14 cellular contexts compared by ENCODE assay signal in genomic region chr4:95985051-95985450, GRCh38.
DNase-seq lines count a peak whose midpoint lies in the region; ATAC-seq, FAIRE-seq and TF ChIP-seq lines count a peak whose summit lies in the region.
"Had no signal": no experiment of that assay in that cellular context is flagged by ENCODE, and none has a peak within 500 bp of the region (broad histone marks: within the 10 kb centered on the region; RNA-seq: fewer than 3 reads in every experiment).

No MANE protein-coding gene starts in this region.

- no peak overlapping the region for H3K27ac Mint-ChIP-seq in GM23338
- H3K27ac Mint-ChIP-seq: CD8-positive, alpha-beta T cell had no signal

- H3K9me2 ChIP-seq in GM23338 (ENCODE audit: insufficient read depth), result peaks cover 11% of the 10 kb centered on the region
- no peaks in the 10 kb centered on the region for H3K9me2 ChIP-seq in OCI-LY7 (ENCODE audit: insufficient read depth, low read length)

- H3K27ac ChIP-seq in GM23338 (ENCODE audit: low read depth) (no peak overlapping the region), OCI-LY3 (ENCODE audit: low read length) (no peak overlapping the region), left lung (no peak overlapping the region), OCI-LY7 (ENCODE audit: low read depth, low read length, poor library complexity, severe bottlenecking) (no peak overlapping the region)
- H3K27ac ChIP-seq: BLaER1 had no signal

- intact Hi-C loops in left lung (cut with DNase I) (no loop called here), OCI-LY7 (cut with micrococcal nuclease; ENCODE audit: unreplicated experiment) (no loop called here)

- H3K4me1 ChIP-seq in GM23338 (ENCODE audit: insufficient read depth) (no peaks in the 10 kb centered on the region), OCI-LY3 (ENCODE audit: low read length) (peaks cover 14% of the 10 kb centered on the region), left lung (no peaks in the 10 kb centered on the region), OCI-LY7 (ENCODE audit: insufficient read depth, low read length, poor library complexity, severe bottlenecking) (no peaks in the 10 kb centered on the region)

- H3K9ac ChIP-seq in OCI-LY3 (ENCODE audit: low read length), result no peak overlapping the region
- H3K9ac ChIP-seq: BLaER1 had no signal

- POLR2A ChIA-PET in OCI-LY7 (lab: Charles Lee), result no interaction called here

- no peaks in the 10 kb centered on the region; the same call in 2 of the 3 replicates for H3K4me1 Mint-ChIP-seq in GM23338

- DNase-seq in GM12891 (ENCODE audit: insufficient read length, low spot score), result no peak
- DNase-seq in GM23338 (ENCODE audit: low spot score), result no peak
- no peak for DNase-seq in superior temporal gyrus (ENCODE audit: extremely low spot score)
- DNase-seq in left lung, result no peak
- DNase-seq in OCI-LY7 (ENCODE audit: low spot score), result no peak
- DNase-seq: CD8-positive, alpha-beta T cell; DMS79; NCI-H2029; NCI-H510A; NCI-H774 had no signal

- H2AFZ ChIP-seq in GM23338 (0 out of 2 replicates have a peak overlapping the region, but pooled peaks have one; percentile 47), OCI-LY3 (ENCODE audit: low read depth, low read length) (no peak overlapping the region), OCI-LY7 (ENCODE audit: low read length) (no peak overlapping the region)

- H3F3A ChIP-seq in GM23338 (replicated peaks; ENCODE audit: low read depth), result no peaks in the 10 kb centered on the region

- no TSS peak for BruUV-seq in OCI-LY7 (replicated peaks; lab: Mats Ljungman, UMichigan)

- H4K20me1 ChIP-seq in GM23338 (replicated peaks; ENCODE audit: insufficient read depth), result no peaks in the 10 kb centered on the region
- peaks cover 19% of the 10 kb centered on the region for H4K20me1 ChIP-seq in OCI-LY3 (ENCODE audit: insufficient read depth, low read length)
- no peaks in the 10 kb centered on the region for H4K20me1 ChIP-seq in OCI-LY7 (ENCODE audit: insufficient read depth, low read length)
- H4K20me1 ChIP-seq: BLaER1 had no signal

- no peak overlapping the region for H3K4me2 ChIP-seq in GM23338
- H3K4me2 ChIP-seq in OCI-LY3 (ENCODE audit: low read length), result peak overlapping the region; percentile 20
- H3K4me2 ChIP-seq in OCI-LY7 (ENCODE audit: low read length), result no peak overlapping the region
- H3K4me2 ChIP-seq: BLaER1 had no signal

- ATAC-seq in GM23338 (no peak), HG03442 (IDR thresholded peaks at IDR 0.05; ENCODE audit: unreplicated experiment) (peak; percentile 45), left lung (no peak)
- ATAC-seq: CD8-positive, alpha-beta T cell had no signal

- TF ChIP-seq CTCF in GM23338 (conservative IDR thresholded peaks at IDR 0.05; ENCODE audit: low read depth in 2 of 2) (no peak), OCI-LY3 (IDR thresholded peaks at IDR 0.05; ENCODE audit: low read depth, low read length) (no peak), left lung (IDR thresholded peaks at IDR 0.05) (no peak), OCI-LY7 (conservative IDR thresholded peaks at IDR 0.05; ENCODE audit: low read length) (no peak)

- H3K9me3 ChIP-seq in OCI-LY3 (ENCODE audit: insufficient read depth, low read length) (peaks cover 33% of the 10 kb centered on the region; the same call in 1 of the 2 replicates), left lung (peaks cover 0 to 17% of the 10 kb centered on the region in 2 donors), OCI-LY7 (ENCODE audit: low read length) (no peaks in the 10 kb centered on the region)

- H3K36me3 Mint-ChIP-seq in GM23338 (ENCODE audit: low read depth), result peaks cover 8% of the 10 kb centered on the region
- H3K36me3 Mint-ChIP-seq: CD8-positive, alpha-beta T cell had no signal

- no peak overlapping the region for H3K4me3 ChIP-seq in GM23338
- H3K4me3 ChIP-seq in OCI-LY3 (ENCODE audit: low read length), result no peak overlapping the region
- no peak overlapping the region for H3K4me3 ChIP-seq in left lung
- no peak overlapping the region for H3K4me3 ChIP-seq in OCI-LY7 (ENCODE audit: low read depth, low read length, poor library complexity, severe bottlenecking)
- H3K4me3 ChIP-seq: BLaER1 had no signal

- TF ChIP-seq POLR2A in GM12891 (IDR thresholded peaks at IDR 0.05; ENCODE audit: low read depth, low read length), result no peak

- H3K36me3 ChIP-seq in GM23338 (ENCODE audit: insufficient read depth) (no peaks in the 10 kb centered on the region), OCI-LY3 (replicated peaks; ENCODE audit: low read depth, low read length) (no peaks in the 10 kb centered on the region), left lung (no peaks in the 10 kb centered on the region), OCI-LY7 (ENCODE audit: insufficient read depth, low read length) (no peaks in the 10 kb centered on the region)
- H3K36me3 ChIP-seq: BLaER1 had no signal

- no peak for FAIRE-seq in GM12891 (lab: Jason Lieb, UNC)
- FAIRE-seq: A204.1 had no signal

- peaks cover 19% of the 10 kb centered on the region for H3K9me3 Mint-ChIP-seq in GM23338

- no peak overlapping the region for H3K4me3 Mint-ChIP-seq in GM23338
- H3K4me3 Mint-ChIP-seq: CD8-positive, alpha-beta T cell had no signal

- H3K79me2 ChIP-seq in GM23338 (replicated peaks; ENCODE audit: insufficient read depth), result no peaks in the 10 kb centered on the region
- no peaks in the 10 kb centered on the region for H3K79me2 ChIP-seq in OCI-LY3 (ENCODE audit: low read length)
- H3K79me2 ChIP-seq in OCI-LY7 (ENCODE audit: insufficient read depth, low read depth, low read length), result no peaks in the 10 kb centered on the region

- peaks cover 3% of the 10 kb centered on the region for H3K27me3 Mint-ChIP-seq in GM23338 (ENCODE audit: insufficient read depth, low read depth, poor library complexity)

- CTCF ChIA-PET in OCI-LY7 (lab: Charles Lee; ENCODE audit: unreplicated experiment), result no interaction called here

- H3K27me3 ChIP-seq in GM23338 (ENCODE audit: insufficient read depth), result no peaks in the 10 kb centered on the region
- H3K27me3 ChIP-seq in OCI-LY3 (ENCODE audit: low read depth, low read length), result peaks cover 65% of the 10 kb centered on the region
- H3K27me3 ChIP-seq in left lung, result no peaks in the 10 kb centered on the region
- H3K27me3 ChIP-seq: BLaER1 had no signal

TF ChIP-seq in GM12891, 5 proteins besides CTCF, POLR2A, EP300 and RAD21:
- TF ChIP-seq SPI1 (IDR thresholded peaks at IDR 0.05; ENCODE audit: low read depth, low read length) (peak; percentile 34; the same call in 1 of the 2 replicates), TAF1 (IDR thresholded peaks at IDR 0.05; ENCODE audit: low read depth, low read length) (no peak)

TF ChIP-seq in GM23338, 12 proteins besides CTCF, POLR2A, EP300 and RAD21:
- TF ChIP-seq JUNB (IDR thresholded peaks at IDR 0.05; ENCODE audit: unreplicated experiment), result no peak
TF ChIP-seq in GM23338: peak in this region for 0.
